10 cellular contexts compared by ENCODE assay signal in the genomic region with DNA sequence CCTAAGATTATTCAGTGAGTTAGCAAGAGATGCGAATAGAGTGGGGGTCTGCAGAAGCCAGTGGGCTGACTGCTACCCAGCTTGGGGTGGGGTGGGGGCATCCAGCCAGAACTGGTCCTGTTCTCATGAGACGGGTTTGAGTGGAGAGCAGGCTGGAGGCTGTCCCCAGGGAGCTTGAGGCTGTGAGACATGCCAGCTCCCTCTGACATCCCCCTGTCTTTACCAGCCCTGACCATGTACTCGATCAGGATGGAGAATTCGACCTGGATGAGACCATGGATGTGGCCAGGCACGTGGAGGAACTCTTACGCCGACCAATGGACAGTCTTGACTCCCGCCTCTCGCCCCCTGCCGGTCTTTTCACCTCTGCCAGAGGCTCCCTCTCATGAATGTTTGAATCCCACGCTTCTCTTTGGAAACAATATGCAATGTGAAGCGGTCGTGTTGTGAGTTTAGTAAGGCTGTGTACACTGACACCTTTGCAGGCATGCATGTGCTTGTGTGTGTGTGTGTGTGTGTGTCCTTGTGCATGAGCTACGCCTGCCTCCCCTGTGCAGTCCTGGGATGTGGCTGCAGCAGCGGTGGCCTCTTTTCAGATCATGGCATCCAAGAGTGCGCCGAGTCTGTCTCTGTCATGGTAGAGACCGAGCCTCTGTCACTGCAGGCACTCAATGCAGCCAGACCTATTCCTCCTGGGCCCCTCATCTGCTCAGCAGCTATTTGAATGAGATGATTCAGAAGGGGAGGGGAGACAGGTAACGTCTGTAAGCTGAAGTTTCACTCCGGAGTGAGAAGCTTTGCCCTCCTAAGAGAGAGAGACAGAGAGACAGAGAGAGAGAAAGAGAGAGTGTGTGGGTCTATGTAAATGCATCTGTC. TPM values are rescaled to one million over a fixed set of nuclear protein-coding genes. Genes with fewer than 3 reads are reported as not detected.
DNase-seq lines count a peak whose midpoint lies in the region; FAIRE-seq and TF ChIP-seq lines count a peak whose summit lies in the region.
"Had no signal": no experiment of that assay in that cellular context is flagged by ENCODE, and none has a peak within 500 bp of the region (broad histone marks: within the 10 kb centered on the region; RNA-seq: fewer than 3 reads in every experiment).

No MANE protein-coding gene starts in this region.

- H3K4me1 ChIP-seq in liver (ENCODE audit: control insufficient read depth in 4 of 4, insufficient read depth in 4 of 4, low read length in 3 of 4) (peaks cover 3 to 31% (median 24%) of the 10 kb centered on the region in 4 donors), tibial nerve (peaks cover 0 to 56% (median 22%) of the 10 kb centered on the region in 4 donors)

- no peak for FAIRE-seq in RCC 7860 (lab: Jason Lieb, UNC)

- no peak for TF ChIP-seq RAD21 in liver (IDR thresholded peaks at IDR 0.05)

- in situ Hi-C loops in ACHN (cut with HindIII; ENCODE audit: low pct_ligation_motif_present, low pct_unique_long_range_greater_than_20kb, low sequenced_read_pairs), result loop anchor here (10.0 kb wide), 1 partner anchor 214 kb away; no protein-coding TSS in a partner anchor

- peak overlapping the region; percentile 3 for H3K4me3 Mint-ChIP-seq in activated naive CD4-positive, alpha-beta T cell treated with anti-CD3 and anti-CD28 coated beads for 36 hours
- peak overlapping the region; percentile 52 for H3K4me3 Mint-ChIP-seq in activated naive CD8-positive, alpha-beta T cell treated with anti-CD3 and anti-CD28 coated beads for 36 hours

- TF ChIP-seq CTCF in liver (IDR thresholded peaks at IDR 0.05; ENCODE audit: low read depth, low read length, missing input control) (no peak), tibial nerve (IDR thresholded peaks at IDR 0.05) (no peak)

- no peaks in the 10 kb centered on the region for H3K9me3 Mint-ChIP-seq in activated naive CD4-positive, alpha-beta T cell treated with anti-CD3 and anti-CD28 coated beads for 36 hours
- no peaks in the 10 kb centered on the region for H3K9me3 Mint-ChIP-seq in activated naive CD8-positive, alpha-beta T cell treated with anti-CD3 and anti-CD28 coated beads for 36 hours

- WGBS in liver, result 84% methylated on average over 20 of the region's 20 CpGs
- WGBS in tibial nerve, 2 donors, result 72 to 73% methylated on average over 20 of the region's 20 CpGs

- H3K4me1 Mint-ChIP-seq in activated naive CD4-positive, alpha-beta T cell treated with anti-CD3 and anti-CD28 coated beads for 36 hours (ENCODE audit: low read depth), result peaks cover 78% of the 10 kb centered on the region
- H3K4me1 Mint-ChIP-seq in activated naive CD8-positive, alpha-beta T cell treated with anti-CD3 and anti-CD28 coated beads for 36 hours, result peaks cover 66% of the 10 kb centered on the region

- H3K4me3 ChIP-seq in liver (ENCODE audit: low read depth in 1 of 3, low read length in 3 of 3) (no peak overlapping the region), tibial nerve (no peak overlapping the region)

- TF ChIP-seq EP300 in tibial nerve (IDR thresholded peaks at IDR 0.05), result no peak

- H3K27ac Mint-ChIP-seq in activated naive CD4-positive, alpha-beta T cell treated with anti-CD3 and anti-CD28 coated beads for 36 hours, result peak overlapping the region; percentile 92
- H3K27ac Mint-ChIP-seq in activated naive CD8-positive, alpha-beta T cell treated with anti-CD3 and anti-CD28 coated beads for 36 hours, result peak overlapping the region; percentile 92

- H3K27ac ChIP-seq in liver (ENCODE audit: low read depth in 1 of 2, low read length in 2 of 2) (peak overlapping the region; percentile 77 to 84), tibial nerve (peak overlapping the region; percentile 78 to 90 (median 86))
- H3K27ac ChIP-seq: C4-2B had no signal

- peak; percentile 68 for DNase-seq in activated naive CD4-positive, alpha-beta T cell treated with anti-CD3 and anti-CD28 coated beads for 36 hours
- DNase-seq in activated naive CD4-positive, alpha-beta T cell treated with Interleukin-2 at 50 U/mL for 16 hours, result no peak
- peak; percentile 36 for DNase-seq in activated naive CD8-positive, alpha-beta T cell treated with anti-CD3 and anti-CD28 coated beads for 36 hours
- DNase-seq in tibial nerve (ENCODE audit: low spot score in 2 of 2), result no peak
- no peak for DNase-seq in ACHN
- DNase-seq in RCC 7860 (ENCODE audit: low spot score), result no peak
- DNase-seq in effector CD8-positive, alpha-beta T cell (lab: John Stamatoyannopoulos, UW), result no peak
- DNase-seq: RPMI8226 had no signal

- H3K36me3 ChIP-seq in liver (ENCODE audit: control insufficient read depth in 4 of 4, insufficient read depth in 3 of 4, low read depth in 1 of 4, low read length in 3 of 4) (peaks cover 4 to 30% (median 23%) of the 10 kb centered on the region in 4 donors), tibial nerve (peaks cover 0 to 80% (median 15%) of the 10 kb centered on the region in 3 donors)

- H3K9ac ChIP-seq in liver (ENCODE audit: low read depth in 1 of 2, low read length in 2 of 2), result no peak overlapping the region

- CTCF ChIA-PET in activated naive CD4-positive, alpha-beta T cell treated with anti-CD3 and anti-CD28 coated beads for 36 hours (lab: Charles Lee), result interaction anchor here (0.6 to 22.2 kb wide), 9 partner anchors 12 to 104 kb away, joined by 3 to 442 read pairs (median 5); a partner anchor contains a TSS

- no peaks in the 10 kb centered on the region for H3K27me3 Mint-ChIP-seq in activated naive CD4-positive, alpha-beta T cell treated with anti-CD3 and anti-CD28 coated beads for 36 hours (ENCODE audit: low read depth)
- no peaks in the 10 kb centered on the region for H3K27me3 Mint-ChIP-seq in activated naive CD8-positive, alpha-beta T cell treated with anti-CD3 and anti-CD28 coated beads for 36 hours

- H3K36me3 Mint-ChIP-seq in activated naive CD4-positive, alpha-beta T cell treated with anti-CD3 and anti-CD28 coated beads for 36 hours (ENCODE audit: low read depth), result peaks cover 68% of the 10 kb centered on the region
- H3K36me3 Mint-ChIP-seq in activated naive CD8-positive, alpha-beta T cell treated with anti-CD3 and anti-CD28 coated beads for 36 hours, result peaks cover 55% of the 10 kb centered on the region

- H3K9me3 ChIP-seq in liver (ENCODE audit: control insufficient read depth in 4 of 4, low read length in 3 of 4) (no peaks in the 10 kb centered on the region), tibial nerve (no peaks in the 10 kb centered on the region)

- intact Hi-C loops in activated naive CD4-positive, alpha-beta T cell treated with anti-CD3 and anti-CD28 coated beads for 36 hours (cut with micrococcal nuclease), result loop anchor here (1.0 to 5.0 kb wide), 4 partner anchors 22 to 293 kb away; a partner anchor contains a TSS

- no peak for TF ChIP-seq POLR2A in tibial nerve (IDR thresholded peaks at IDR 0.05)

- H3K27me3 ChIP-seq in liver (ENCODE audit: control insufficient read depth in 4 of 4, insufficient read depth in 4 of 4, low read length in 3 of 4) (no peaks in the 10 kb centered on the region), tibial nerve (no peaks in the 10 kb centered on the region)

TF ChIP-seq in liver, 16 proteins besides CTCF, POLR2A, EP300 and RAD21:
- TF ChIP-seq SP1 (IDR thresholded peaks at IDR 0.05) (no peak), JUND (IDR thresholded peaks at IDR 0.05) (no peak), NR2F2 (IDR thresholded peaks at IDR 0.05) (no peak), YY1 (IDR thresholded peaks at IDR 0.05) (no peak), TAF1 (conservative IDR thresholded peaks at IDR 0.05) (no peak), EGR1 (IDR thresholded peaks at IDR 0.05; ENCODE audit: low read depth in 2 of 2) (no peak), FOXA2 (IDR thresholded peaks at IDR 0.05) (no peak), RXRA (IDR thresholded peaks at IDR 0.05) (no peak), HNF4A (conservative IDR thresholded peaks at IDR 0.05) (no peak), FOXA1 (IDR thresholded peaks at IDR 0.05) (no peak)
- TF ChIP-seq, protein P1, sequence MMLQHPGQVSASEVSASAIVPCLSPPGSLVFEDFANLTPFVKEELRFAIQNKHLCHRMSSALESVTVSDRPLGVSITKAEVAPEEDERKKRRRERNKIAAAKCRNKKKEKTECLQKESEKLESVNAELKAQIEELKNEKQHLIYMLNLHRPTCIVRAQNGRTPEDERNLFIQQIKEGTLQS (IDR thresholded peaks at IDR 0.05), result no peak
- TF ChIP-seq, protein P2, sequence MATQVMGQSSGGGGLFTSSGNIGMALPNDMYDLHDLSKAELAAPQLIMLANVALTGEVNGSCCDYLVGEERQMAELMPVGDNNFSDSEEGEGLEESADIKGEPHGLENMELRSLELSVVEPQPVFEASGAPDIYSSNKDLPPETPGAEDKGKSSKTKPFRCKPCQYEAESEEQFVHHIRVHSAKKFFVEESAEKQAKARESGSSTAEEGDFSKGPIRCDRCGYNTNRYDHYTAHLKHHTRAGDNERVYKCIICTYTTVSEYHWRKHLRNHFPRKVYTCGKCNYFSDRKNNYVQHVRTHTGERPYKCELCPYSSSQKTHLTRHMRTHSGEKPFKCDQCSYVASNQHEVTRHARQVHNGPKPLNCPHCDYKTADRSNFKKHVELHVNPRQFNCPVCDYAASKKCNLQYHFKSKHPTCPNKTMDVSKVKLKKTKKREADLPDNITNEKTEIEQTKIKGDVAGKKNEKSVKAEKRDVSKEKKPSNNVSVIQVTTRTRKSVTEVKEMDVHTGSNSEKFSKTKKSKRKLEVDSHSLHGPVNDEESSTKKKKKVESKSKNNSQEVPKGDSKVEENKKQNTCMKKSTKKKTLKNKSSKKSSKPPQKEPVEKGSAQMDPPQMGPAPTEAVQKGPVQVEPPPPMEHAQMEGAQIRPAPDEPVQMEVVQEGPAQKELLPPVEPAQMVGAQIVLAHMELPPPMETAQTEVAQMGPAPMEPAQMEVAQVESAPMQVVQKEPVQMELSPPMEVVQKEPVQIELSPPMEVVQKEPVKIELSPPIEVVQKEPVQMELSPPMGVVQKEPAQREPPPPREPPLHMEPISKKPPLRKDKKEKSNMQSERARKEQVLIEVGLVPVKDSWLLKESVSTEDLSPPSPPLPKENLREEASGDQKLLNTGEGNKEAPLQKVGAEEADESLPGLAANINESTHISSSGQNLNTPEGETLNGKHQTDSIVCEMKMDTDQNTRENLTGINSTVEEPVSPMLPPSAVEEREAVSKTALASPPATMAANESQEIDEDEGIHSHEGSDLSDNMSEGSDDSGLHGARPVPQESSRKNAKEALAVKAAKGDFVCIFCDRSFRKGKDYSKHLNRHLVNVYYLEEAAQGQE (IDR thresholded peaks at IDR 0.05), result no peak

RNA-seq across cellular contexts. Expression of a gene that starts 22.2 kb away (rescaled TPM):
- 100 to 1,000 TPM; 165 to 174 TPM for total RNA-seq in activated naive CD4-positive, alpha-beta T cell treated with anti-CD3 and anti-CD28 coated beads for 36 hours
- 100 to 1,000 TPM; 116 to 121 TPM for total RNA-seq in activated naive CD8-positive, alpha-beta T cell treated with anti-CD3 and anti-CD28 coated beads for 36 hours
- 10 to 100 TPM; 13.7 to 37.7 TPM for total RNA-seq in liver
- polyA plus RNA-seq in liver, result 1 to 10 TPM; 1.7 to 4.0 TPM
- 100 to 1,000 TPM in 3 of 4 donors, 10 to 100 TPM in 1; 95.2 to 150 (median 127) TPM for total RNA-seq in tibial nerve

RNA-seq across cellular contexts. Expression of a gene that starts 34.3 kb away (rescaled TPM):
- total RNA-seq in activated naive CD4-positive, alpha-beta T cell treated with anti-CD3 and anti-CD28 coated beads for 36 hours, result 100 to 1,000 TPM; 185 to 192 TPM
- total RNA-seq in activated naive CD8-positive, alpha-beta T cell treated with anti-CD3 and anti-CD28 coated beads for 36 hours, result 10 to 100 TPM; 60.7 to 68.6 TPM
- total RNA-seq in liver (10 to 100 TPM; 31.0 to 33.9 TPM), tibial nerve (100 to 1,000 TPM in 3 of 4 donors, 10 to 100 TPM in 1; 96.8 to 117 (median 104) TPM)
- polyA plus RNA-seq in liver, result 10 to 100 TPM in 1 of 2 donors, 1 to 10 TPM in 1; 6.7 to 12.1 TPM

Comparison
In these comparisons a context has a peak if more than half of its experiments do, and no peak if none do; other contexts are left out.
1. DNase-seq: peak in activated naive CD4-positive, alpha-beta T cell treated with anti-CD3 and anti-CD28 coated beads for 36 hours (single experiment) and activated naive CD8-positive, alpha-beta T cell treated with anti-CD3 and anti-CD28 coated beads for 36 hours (single experiment); none in activated naive CD4-positive, alpha-beta T cell treated with Interleukin-2 at 50 U/mL for 16 hours (single experiment), tibial nerve (0 of 2), ACHN (single experiment), RCC 7860 (single experiment) and effector CD8-positive, alpha-beta T cell (single experiment).